In the genomic region with DNA sequence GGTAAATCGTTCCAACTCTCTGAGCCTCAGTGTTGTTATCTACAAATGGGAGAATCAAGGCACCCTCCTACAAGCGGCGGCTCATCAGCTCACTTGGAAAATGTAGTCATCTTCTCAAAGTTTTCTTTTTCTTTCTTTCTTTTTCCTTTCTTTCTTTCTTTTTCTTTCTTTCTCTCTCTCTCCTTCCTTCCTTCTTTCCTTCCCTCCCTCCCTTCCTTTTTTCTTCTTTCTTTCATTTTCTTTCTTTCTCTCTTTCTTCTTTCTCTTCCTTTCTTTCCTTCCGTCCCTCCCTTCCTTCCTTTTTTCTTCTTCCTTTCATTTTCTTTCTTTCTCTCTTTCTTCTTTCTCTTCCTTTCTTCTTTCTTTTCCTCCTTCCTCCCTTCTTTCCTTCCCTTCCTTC, we compare ENCODE assay signal across 1 cellular context.
TF ChIP-seq lines count a peak whose summit lies in the region.

No MANE protein-coding gene starts in this region.

TF ChIP-seq in K562, 482 proteins besides CTCF, POLR2A, EP300 and RAD21:
- TF ChIP-seq ZNF512 (tag; IDR thresholded peaks at IDR 0.05) = peak; percentile 95
- TF ChIP-seq HNRNPL (IDR thresholded peaks at IDR 0.05; ENCODE audit: low read depth, low read length) = no peak
